Comparison of ENCODE assay signal across 8 cellular contexts in genomic region chr1:43475611-43476401, GRCh38. TPM values are rescaled to one million over a fixed set of nuclear protein-coding genes. Genes with fewer than 3 reads are reported as not detected.
DNase-seq lines count a peak whose midpoint lies in the region; FAIRE-seq and TF ChIP-seq lines count a peak whose summit lies in the region.
"Not testable (repeated sequence)": the region's sequence is repeated elsewhere in the genome, so short reads cannot be mapped to it uniquely, and the experiment has no call there.

No MANE protein-coding gene starts in this region.

- H3K4me2 ChIP-seq in osteoblast (ENCODE audit: insufficient read depth, low read length) = not testable (repeated sequence)

- not testable (repeated sequence) for H3K4me3 ChIP-seq in astrocyte of the spinal cord (ENCODE audit: low read depth, low read length); osteoblast (ENCODE audit: insufficient read depth, low read length)

- H3K9me3 ChIP-seq in osteoblast (ENCODE audit: low read depth, low read length) = not testable (repeated sequence)

- FAIRE-seq in HTR-8/SVneo (lab: Jason Lieb, UNC) = peak; percentile 96

- not testable (repeated sequence) for H3K36me3 ChIP-seq in osteoblast (ENCODE audit: insufficient read depth, low read length)

- in situ Hi-C loops in astrocyte of the spinal cord (cut with HindIII; ENCODE audit: low sequenced_read_pairs) = not testable (repeated sequence)

- H3K4me1 ChIP-seq in osteoblast (ENCODE audit: insufficient read depth, low read length) = peaks cover 37% of the 10 kb centered on the region

- TF ChIP-seq CTCF in astrocyte of the spinal cord (IDR thresholded peaks at IDR 0.05; ENCODE audit: low read depth, low read length); osteoblast (IDR thresholded peaks at IDR 0.05; ENCODE audit: extremely low read depth, low read depth, low read length): not testable (repeated sequence)

- H3K27me3 ChIP-seq in osteoblast (ENCODE audit: insufficient read depth, low read length) = not testable (repeated sequence)

- DNase-seq in A172 (ENCODE audit: low spot score) (peak; percentile 86), EL (peak; percentile 85), RKO (ENCODE audit: low spot score) (peak; percentile 71), astrocyte of the spinal cord (ENCODE audit: low read depth, low spot score) (peak; percentile 37), kidney glomerular epithelial cell (lab: John Stamatoyannopoulos, UW) (peak; percentile 39), osteoblast (ENCODE audit: insufficient read length, low spot score, missing footprints) (peak; percentile 30)
- not testable (repeated sequence) for DNase-seq in HTR-8/SVneo (ENCODE audit: insufficient read length, low spot score); epithelial cell of prostate (ENCODE audit: low read depth, low spot score)

- peak overlapping the region; percentile 36 for H2AFZ ChIP-seq in osteoblast (ENCODE audit: low read length)

- H3K27ac ChIP-seq in epithelial cell of prostate (peak overlapping the region; percentile 73), osteoblast (ENCODE audit: low read depth, low read length) (peak overlapping the region; percentile 85)

- not testable (repeated sequence) for H3K79me2 ChIP-seq in osteoblast (ENCODE audit: insufficient read depth, low read length)

- H4K20me1 ChIP-seq in osteoblast (ENCODE audit: insufficient read depth, low read length) = not testable (repeated sequence)

RNA-seq across cellular contexts. Expression of gene HYI, which starts 22.1 kb away (rescaled TPM):
- not detected in 2 replicates for total RNA-seq in A172 (2014; rRNA removed; shearing (Covaris generic))
- 24.5 and 27.1 TPM in 2 replicates for total RNA-seq in osteoblast

RNA-seq across cellular contexts. Expression of gene PTPRF, which starts 54.9 kb away (rescaled TPM):
- 25.2 and 27.4 TPM in 2 replicates for total RNA-seq in A172 (2014; rRNA removed; shearing (Covaris generic))
- 12.1 and 13.0 TPM in 2 replicates for total RNA-seq in osteoblast

Comparison
In these comparisons a context has a peak if more than half of its experiments do, and no peak if none do; other contexts are left out.
1. RNA of gene HYI, which starts 22.1 kb away (total RNA-seq): 24.5 to 27.1 TPM in osteoblast; not detected in A172; every median in the first group is over 10 times any median in the second.